8 cellular contexts compared by ENCODE assay signal in the genomic region with DNA sequence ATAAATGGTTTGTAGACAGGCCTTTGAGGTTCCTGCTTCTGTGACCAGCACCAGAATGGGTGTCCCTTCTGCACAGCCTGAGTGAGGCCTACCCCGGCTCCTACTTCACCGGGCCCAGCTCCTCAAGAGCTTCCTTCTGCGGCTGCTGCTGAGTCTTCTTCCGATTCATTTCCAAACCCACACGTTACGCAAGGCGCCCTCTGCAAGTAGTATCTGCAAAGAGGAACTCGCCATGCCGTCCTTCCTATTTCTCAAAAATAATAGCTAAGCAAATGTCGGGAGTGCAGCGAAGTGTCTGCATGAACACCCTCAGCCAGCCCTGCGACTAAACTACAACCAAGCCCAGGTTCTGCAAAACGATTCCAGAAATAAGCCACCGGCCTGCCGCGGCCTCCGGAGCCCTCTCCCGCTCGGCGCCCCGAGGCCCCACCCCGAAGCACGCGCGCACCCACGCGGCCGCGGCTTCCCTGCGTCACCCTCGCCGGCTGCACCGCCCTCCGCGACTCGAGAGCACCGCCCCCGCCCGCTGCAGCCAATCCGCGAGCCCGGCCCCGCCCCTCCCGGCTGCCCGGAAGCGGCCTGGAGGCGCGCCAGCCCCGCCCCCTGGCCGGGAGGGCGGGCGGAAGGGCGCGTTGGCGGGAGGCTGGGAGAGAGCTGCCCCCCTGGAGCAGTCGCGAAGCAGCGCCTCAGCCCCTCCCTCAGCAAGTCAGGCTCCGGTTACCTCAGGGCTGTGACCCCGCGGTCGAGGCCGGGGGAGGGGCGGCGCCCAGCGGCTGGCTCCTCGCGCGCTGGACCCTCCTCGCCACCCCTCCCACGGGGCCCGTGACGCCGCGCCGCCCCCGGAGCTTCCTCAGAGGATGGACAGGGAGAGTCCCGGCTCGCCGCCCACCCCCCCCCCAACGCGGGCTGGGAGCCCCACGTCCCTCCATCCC. TPM values are rescaled to one million over a fixed set of nuclear protein-coding genes. Genes with fewer than 3 reads are reported as not detected.
DNase-seq lines count a peak whose midpoint lies in the region; ATAC-seq, FAIRE-seq and TF ChIP-seq lines count a peak whose summit lies in the region.

No MANE protein-coding gene starts in this region.

- TF ChIP-seq EP300 in A549 (IDR thresholded peaks at IDR 0.05), result peak in 1 of 2 experiments; percentile 70; a peak in 2 of 5 replicates

- H3K4me2 ChIP-seq in A549, result peak overlapping the region; percentile 99

- H3K4me1 ChIP-seq in A549, result peaks cover 43% of the 10 kb centered on the region
- H3K4me1 ChIP-seq in skeletal muscle tissue (ENCODE audit: control insufficient read depth in 3 of 3, insufficient read depth in 3 of 3, low read length in 3 of 3), result peaks cover 60 to 79% (median 71%) of the 10 kb centered on the region in 3 donors

- H3K9me3 ChIP-seq in A549 (no peaks in the 10 kb centered on the region), skeletal muscle tissue (ENCODE audit: control insufficient read depth in 3 of 3, low read length in 3 of 3) (no peaks in the 10 kb centered on the region)

- peak in 1 of 2 experiments; percentile 16; a peak in 1 of 5 replicates for TF ChIP-seq RAD21 in A549 (conservative IDR thresholded peaks at IDR 0.05 in 1 of 2, IDR thresholded peaks at IDR 0.05 in 1 of 2)

- CTCF ChIA-PET in A549 (lab: Yijun Ruan, JAX), result interaction anchor here (0.6 to 24.9 kb wide), 13 partner anchors 7 to 270 kb away, joined by 3 to 1099 read pairs (median 4); a partner anchor contains a TSS

- H3K4me3 ChIP-seq in A549 (peak overlapping the region; percentile 66), skeletal muscle tissue (ENCODE audit: low read length in 3 of 3) (peak overlapping the region; percentile 62 to 86 (median 78))

- DNase-seq in A549 (ENCODE audit: low read depth in 1 of 2, low spot score in 1 of 2) (peak; percentile 93 to 98), NCI-H2196 treated with DMSO at 0.1 percent for 48 hours (lab: John Stamatoyannopoulos, UW; ENCODE audit: unreplicated experiment) (peak; percentile 60), T47D (ENCODE audit: low read depth in 1 of 2, low spot score in 1 of 2) (peak; percentile 71 to 94), iPS-NIHi11 (ENCODE audit: low spot score) (peak; percentile 95)

- peak overlapping the region; percentile 97 to 99 for H3K27ac ChIP-seq in A549
- H3K27ac ChIP-seq in VCaP, result peak overlapping the region; percentile 95
- peak overlapping the region; percentile 100 for H3K27ac ChIP-seq in skeletal muscle tissue (ENCODE audit: low read depth, low read length)

- H3K9ac ChIP-seq in skeletal muscle tissue (ENCODE audit: low read depth in 1 of 3, low read length in 3 of 3), result peak overlapping the region; percentile 90 to 94 (median 93)

- POLR2A ChIA-PET in A549 (lab: Yijun Ruan, JAX), result interaction anchor here (0.6 to 3.5 kb wide), 13 partner anchors 9 to 676 kb away, joined by 3 to 51 read pairs (median 8); a partner anchor contains a TSS

- in situ Hi-C loops in T47D (cut with HindIII; ENCODE audit: low pct_unique_long_range_greater_than_20kb, low sequenced_read_pairs), result no loop called here

- peaks cover 5 to 8% (median 6%) of the 10 kb centered on the region in 3 donors for H3K36me3 ChIP-seq in skeletal muscle tissue (ENCODE audit: control insufficient read depth in 3 of 3, insufficient read depth in 3 of 3, low read length in 3 of 3)

- peak; percentile 38 for TF ChIP-seq POLR2A in A549 (IDR thresholded peaks at IDR 0.05; ENCODE audit: low read length)

- no peaks in the 10 kb centered on the region for H3K27me3 ChIP-seq in skeletal muscle tissue (ENCODE audit: control insufficient read depth in 3 of 3, insufficient read depth in 3 of 3, low read length in 3 of 3)

- no peak for FAIRE-seq in A549 (lab: Jason Lieb, UNC)

- 5% methylated on average over 26 of the region's 83 CpGs for WGBS in A549 (ENCODE audit: missing lambda C conversion rate)

- TF ChIP-seq CTCF in A549 (IDR thresholded peaks at IDR 0.05), result no peak
- no peak for TF ChIP-seq CTCF in VCaP (conservative IDR thresholded peaks at IDR 0.05)

- ATAC-seq in A549 (peak; percentile 30 to 55), GM18858 (IDR thresholded peaks at IDR 0.05; ENCODE audit: unreplicated experiment) (peak; percentile 32), HG03064 (IDR thresholded peaks at IDR 0.05; ENCODE audit: low read depth, unreplicated experiment) (peak; percentile 44)

TF ChIP-seq in A549, 52 proteins besides CTCF, POLR2A, EP300 and RAD21 (continues in another document):
- TF ChIP-seq GATA3 (IDR thresholded peaks at IDR 0.05; ENCODE audit: borderline replicate concordance), result peak; percentile 60
- TF ChIP-seq ZSCAN20 (CRISPR knock-in tag; IDR thresholded peaks at IDR 0.05), result no peak
- TF ChIP-seq, protein P1, sequence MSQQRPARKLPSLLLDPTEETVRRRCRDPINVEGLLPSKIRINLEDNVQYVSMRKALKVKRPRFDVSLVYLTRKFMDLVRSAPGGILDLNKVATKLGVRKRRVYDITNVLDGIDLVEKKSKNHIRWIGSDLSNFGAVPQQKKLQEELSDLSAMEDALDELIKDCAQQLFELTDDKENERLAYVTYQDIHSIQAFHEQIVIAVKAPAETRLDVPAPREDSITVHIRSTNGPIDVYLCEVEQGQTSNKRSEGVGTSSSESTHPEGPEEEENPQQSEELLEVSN (IDR thresholded peaks at IDR 0.05; ENCODE audit: borderline replicate concordance, low read depth), result peak; percentile 78; the same call in 1 of the 2 replicates
- TF ChIP-seq ZC3H11A (IDR thresholded peaks at IDR 0.05), result no peak
- TF ChIP-seq MAZ (IDR thresholded peaks at IDR 0.05; ENCODE audit: borderline replicate concordance, low read depth, low read length), result peak; percentile 79; the same call in 1 of the 2 replicates
- peak; percentile 87; the same call in 1 of the 2 replicates for TF ChIP-seq MYC (IDR thresholded peaks at IDR 0.05; ENCODE audit: borderline replicate concordance, low read length)
- no peak for TF ChIP-seq ZFP36 (IDR thresholded peaks at IDR 0.05; ENCODE audit: borderline replicate concordance, partially characterized antibody)
- peak; percentile 81; the same call in 1 of the 2 replicates for TF ChIP-seq TFCP2L1 (CRISPR knock-in tag; IDR thresholded peaks at IDR 0.05)
- TF ChIP-seq, protein P2, sequence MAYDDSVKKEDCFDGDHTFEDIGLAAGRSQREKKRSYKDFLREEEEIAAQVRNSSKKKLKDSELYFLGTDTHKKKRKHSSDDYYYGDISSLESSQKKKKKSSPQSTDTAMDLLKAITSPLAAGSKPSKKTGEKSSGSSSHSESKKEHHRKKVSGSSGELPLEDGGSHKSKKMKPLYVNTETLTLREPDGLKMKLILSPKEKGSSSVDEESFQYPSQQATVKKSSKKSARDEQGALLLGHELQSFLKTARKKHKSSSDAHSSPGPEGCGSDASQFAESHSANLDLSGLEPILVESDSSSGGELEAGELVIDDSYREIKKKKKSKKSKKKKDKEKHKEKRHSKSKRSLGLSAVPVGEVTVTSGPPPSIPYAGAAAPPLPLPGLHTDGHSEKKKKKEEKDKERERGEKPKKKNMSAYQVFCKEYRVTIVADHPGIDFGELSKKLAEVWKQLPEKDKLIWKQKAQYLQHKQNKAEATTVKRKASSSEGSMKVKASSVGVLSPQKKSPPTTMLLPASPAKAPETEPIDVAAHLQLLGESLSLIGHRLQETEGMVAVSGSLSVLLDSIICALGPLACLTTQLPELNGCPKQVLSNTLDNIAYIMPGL (CRISPR knock-in tag; IDR thresholded peaks at IDR 0.05; ENCODE audit: borderline replicate concordance), result no peak
- TF ChIP-seq, protein P3, sequence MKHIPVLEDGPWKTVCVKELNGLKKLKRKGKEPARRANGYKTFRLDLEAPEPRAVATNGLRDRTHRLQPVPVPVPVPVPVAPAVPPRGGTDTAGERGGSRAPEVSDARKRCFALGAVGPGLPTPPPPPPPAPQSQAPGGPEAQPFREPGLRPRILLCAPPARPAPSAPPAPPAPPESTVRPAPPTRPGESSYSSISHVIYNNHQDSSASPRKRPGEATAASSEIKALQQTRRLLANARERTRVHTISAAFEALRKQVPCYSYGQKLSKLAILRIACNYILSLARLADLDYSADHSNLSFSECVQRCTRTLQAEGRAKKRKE (CRISPR knock-in tag; IDR thresholded peaks at IDR 0.05; ENCODE audit: low read depth), result 0 out of 2 replicates have a peak, but pooled peaks have one; percentile 20
- TF ChIP-seq TP53 (CRISPR knock-in tag; IDR thresholded peaks at IDR 0.05), result peak; percentile 26; the same call in 1 of the 2 replicates
- peak; percentile 48 to 88; a peak in 3 of 5 replicates for TF ChIP-seq JUN (IDR thresholded peaks at IDR 0.05)
- TF ChIP-seq, protein P4, sequence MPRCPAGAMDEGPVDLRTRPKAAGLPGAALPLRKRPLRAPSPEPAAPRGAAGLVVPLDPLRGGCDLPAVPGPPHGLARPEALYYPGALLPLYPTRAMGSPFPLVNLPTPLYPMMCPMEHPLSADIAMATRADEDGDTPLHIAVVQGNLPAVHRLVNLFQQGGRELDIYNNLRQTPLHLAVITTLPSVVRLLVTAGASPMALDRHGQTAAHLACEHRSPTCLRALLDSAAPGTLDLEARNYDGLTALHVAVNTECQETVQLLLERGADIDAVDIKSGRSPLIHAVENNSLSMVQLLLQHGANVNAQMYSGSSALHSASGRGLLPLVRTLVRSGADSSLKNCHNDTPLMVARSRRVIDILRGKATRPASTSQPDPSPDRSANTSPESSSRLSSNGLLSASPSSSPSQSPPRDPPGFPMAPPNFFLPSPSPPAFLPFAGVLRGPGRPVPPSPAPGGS (IDR thresholded peaks at IDR 0.05), result 0 out of 3 replicates have a peak, but pooled peaks have one; percentile 44

RNA-seq across cellular contexts. Expression of a gene that starts 8.3 kb away (rescaled TPM):
- polyA plus RNA-seq in A549 (2011; rRNA removed), result 4.5 and 5.7 TPM in 2 replicates
- polyA plus RNA-seq in A549 (2012; cell fraction: cytosol; rRNA removed), result 10.5 and 12.2 TPM in 2 replicates
- 54.0 and 59.8 TPM in 2 replicates for polyA plus RNA-seq in A549 (2012; cell fraction: nucleus; rRNA removed)
- polyA plus RNA-seq in A549 (2017; fragmentation: RNase III; extraction: RNeasy Plus Mini Kit Qiagen cat#74134 plus additional on column Dnase treatment), result 22.7 to 30.8 TPM (median 25.9 TPM) in 3 replicates
- polyA minus RNA-seq in A549 (2011; rRNA and poly(A)+ RNA removed), result 3.8 and 4.9 TPM in 2 replicates
- total RNA-seq in skeletal muscle tissue, result 5.2 TPM

RNA-seq across cellular contexts. Expression of a gene that starts 55.2 kb away (rescaled TPM):
- polyA plus RNA-seq in A549 (2011; rRNA removed) (24.9 and 37.0 TPM in 2 replicates), A549 (2017; fragmentation: RNase III; extraction: RNeasy Plus Mini Kit Qiagen cat#74134 plus additional on column Dnase treatment) (45.3 to 55.3 TPM (median 53.3 TPM) in 3 replicates)
- 75.9 and 88.8 TPM in 2 replicates for polyA plus RNA-seq in A549 (2012; cell fraction: cytosol; rRNA removed)
- 512 and 551 TPM in 2 replicates for polyA plus RNA-seq in A549 (2012; cell fraction: nucleus; rRNA removed)
- 29.3 and 30.7 TPM in 2 replicates for polyA minus RNA-seq in A549 (2011; rRNA and poly(A)+ RNA removed)
- 19.8 TPM for total RNA-seq in skeletal muscle tissue

RNA-seq across cellular contexts. Expression of a gene that starts 56.3 kb away (rescaled TPM):
- polyA plus RNA-seq in A549 (2011; rRNA removed), result 38.3 and 45.7 TPM in 2 replicates
- polyA plus RNA-seq in A549 (2012; cell fraction: cytosol; rRNA removed), result 37.6 and 38.7 TPM in 2 replicates
- 40.7 and 56.7 TPM in 2 replicates for polyA plus RNA-seq in A549 (2012; cell fraction: nucleus; rRNA removed)
- polyA plus RNA-seq in A549 (2017; fragmentation: RNase III; extraction: RNeasy Plus Mini Kit Qiagen cat#74134 plus additional on column Dnase treatment), result 84.1 to 93.0 TPM (median 87.8 TPM) in 3 replicates
- polyA minus RNA-seq in A549 (2011; rRNA and poly(A)+ RNA removed), result 62.1 and 63.8 TPM in 2 replicates
- total RNA-seq in skeletal muscle tissue, result 26.1 TPM

Comparison
In these comparisons a context has a peak if more than half of its experiments do, and no peak if none do; other contexts are left out.
1. Peak in every context shown above with its lines: DNase-seq, ATAC-seq, H3K4me3 ChIP-seq and H3K27ac ChIP-seq.